In the genomic region with DNA sequence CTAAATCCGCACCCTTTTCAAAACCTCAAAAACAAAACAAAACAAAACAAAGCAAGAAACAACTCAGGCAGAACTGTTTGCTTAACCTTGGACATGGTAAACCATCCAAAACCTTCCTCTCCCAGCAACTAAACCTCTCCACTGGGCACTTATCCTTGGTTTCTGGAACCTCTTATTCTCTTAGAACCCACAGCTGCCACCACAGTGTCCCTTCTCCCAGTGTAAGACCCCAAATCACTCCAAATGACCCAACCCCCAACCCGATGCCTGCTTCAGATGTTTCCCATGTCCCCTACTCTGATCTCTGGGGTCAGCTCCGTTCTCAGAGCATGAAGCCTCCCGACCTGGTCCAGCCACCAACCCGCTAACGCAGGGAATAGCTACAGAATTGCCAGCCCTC, we compare ENCODE assay signal across 33 cellular contexts. TPM values are rescaled to one million over a fixed set of nuclear protein-coding genes. Genes with fewer than 3 reads are reported as not detected.
"Had no signal": no experiment of that assay in that cellular context is flagged by ENCODE, and none has a peak within 500 bp of the region (broad histone marks: within the 10 kb centered on the region; RNA-seq: fewer than 3 reads in every experiment).

No MANE protein-coding gene starts in this region.

- H3K9me3 ChIP-seq: esophagus muscularis mucosa, gastrocnemius medialis, heart left ventricle had no signal

- H3K27ac ChIP-seq: brain microvascular endothelial cell, coronary artery, dorsolateral prefrontal cortex, esophagus muscularis mucosa, foreskin keratinocyte, gastrocnemius medialis, heart left ventricle had no signal

- H3K36me3 ChIP-seq: brain microvascular endothelial cell, esophagus muscularis mucosa, gastrocnemius medialis, heart left ventricle had no signal

- H3K4me3 ChIP-seq: coronary artery, dorsolateral prefrontal cortex, esophagus muscularis mucosa, gastrocnemius medialis, heart left ventricle had no signal

- H3K4me1 ChIP-seq: esophagus muscularis mucosa, foreskin keratinocyte, gastrocnemius medialis, heart left ventricle had no signal

- DNase-seq: activated CD4-positive, alpha-beta memory T cell treated with anti-CD3 and anti-CD28 coated beads, Interleukin-2, amount 10 ng/mL, durations not matched to agents 7 days and 5 days; activated CD4-positive, alpha-beta T cell treated with anti-CD3 and anti-CD28 coated beads for 1 hour; activated CD4-positive, alpha-beta T cell treated with anti-CD3 and anti-CD28 coated beads for 4 hours; activated CD4-positive, alpha-beta T cell treated with anti-CD3 and anti-CD28 coated beads, Interleukin-2, amount 10 ng/mL, durations not matched to agents 7 days and 5 days; activated CD4-positive, alpha-beta T cell treated with anti-CD3 and anti-CD28 coated beads, Interleukin-2, amount 50 U/mL, for 4 hours; activated CD8-positive, alpha-beta memory T cell treated with anti-CD3 and anti-CD28 coated beads, Interleukin-2, amount 50 U/mL, for 48 hours; activated gamma-delta T cell; activated naive CD4-positive, alpha-beta T cell treated with anti-CD3 and anti-CD28 coated beads, Interleukin-2, amount 50 U/mL, for 16 hours; activated naive CD4-positive, alpha-beta T cell treated with Interleukin-2 at 50 U/mL for 16 hours; activated T-cell treated with anti-CD3 and anti-CD28 coated beads for 4 hours; activated T-cell treated with anti-CD3 and anti-CD28 coated beads, Interleukin-2, amount 50 U/mL, for 24 hours; activated T-cell treated with anti-CD3 and anti-CD28 coated beads, Interleukin-2, amount 50 U/mL, for 72 hours; amniotic stem cell; anterior cingulate cortex; brain microvascular endothelial cell; dorsolateral prefrontal cortex; effector CD4-positive, alpha-beta T cell; effector memory CD8-positive, alpha-beta T cell; erythroblast; foreskin keratinocyte; gastrocnemius medialis; glutamatergic neuron; heart left ventricle; T-helper 1 cell; T-helper 17 cell; T1000 had no signal

- H3K27me3 ChIP-seq: brain microvascular endothelial cell had no signal

RNA-seq across cellular contexts. Expression of a gene that starts 0.9 kb away (rescaled TPM):
- total RNA-seq: activated CD4-positive, alpha-beta T cell treated with anti-CD3 and anti-CD28 coated beads, Interleukin-2, amount 10 ng/mL, durations not matched to agents 7 days and 5 days; astrocyte; cardiac septum; esophagus muscularis mucosa; foreskin keratinocyte; gastrocnemius medialis; heart left ventricle; T-helper 17 cell; WTC11 had no signal

RNA-seq across cellular contexts. Expression of a gene that starts 19.5 kb away (rescaled TPM):
- total RNA-seq: activated CD4-positive, alpha-beta memory T cell treated with anti-CD3 and anti-CD28 coated beads, Interleukin-2, amount 10 ng/mL, durations not matched to agents 7 days and 5 days; activated CD4-positive, alpha-beta T cell treated with anti-CD3 and anti-CD28 coated beads, Interleukin-2, amount 10 ng/mL, durations not matched to agents 7 days and 5 days; activated T-cell treated with anti-CD3 and anti-CD28 coated beads, Interleukin-2, amount 50 U/mL, for 72 hours; astrocyte; bronchial epithelial cell; cardiac septum; cerebellum; esophagus muscularis mucosa; foreskin keratinocyte; gastrocnemius medialis; heart left ventricle; T-helper 17 cell had no signal

RNA-seq across cellular contexts. Expression of a gene that starts 37.0 kb away (rescaled TPM):
- total RNA-seq: activated CD4-positive, alpha-beta memory T cell treated with anti-CD3 and anti-CD28 coated beads, Interleukin-2, amount 10 ng/mL, durations not matched to agents 7 days and 5 days; activated CD4-positive, alpha-beta T cell treated with anti-CD3 and anti-CD28 coated beads, Interleukin-2, amount 10 ng/mL, durations not matched to agents 7 days and 5 days; activated T-cell treated with anti-CD3 and anti-CD28 coated beads, Interleukin-2, amount 50 U/mL, for 72 hours; astrocyte; bronchial epithelial cell; cardiac septum; esophagus muscularis mucosa; foreskin keratinocyte; gastrocnemius medialis; heart left ventricle; T-helper 17 cell had no signal

RNA-seq across cellular contexts. Expression of a gene that starts 40.8 kb away (rescaled TPM):
- total RNA-seq: activated CD4-positive, alpha-beta memory T cell treated with anti-CD3 and anti-CD28 coated beads, Interleukin-2, amount 10 ng/mL, durations not matched to agents 7 days and 5 days; activated CD4-positive, alpha-beta T cell treated with anti-CD3 and anti-CD28 coated beads, Interleukin-2, amount 10 ng/mL, durations not matched to agents 7 days and 5 days; activated T-cell treated with anti-CD3 and anti-CD28 coated beads, Interleukin-2, amount 50 U/mL, for 72 hours; astrocyte; bronchial epithelial cell; cardiac septum; cerebellum; dorsolateral prefrontal cortex; esophagus muscularis mucosa; foreskin keratinocyte; gastrocnemius medialis; heart left ventricle; T-helper 17 cell; WTC11 had no signal

RNA-seq across cellular contexts. Expression of a gene that starts 50.6 kb away (rescaled TPM):
- total RNA-seq: astrocyte, bronchial epithelial cell, cardiac septum, cerebellum, esophagus muscularis mucosa, T-helper 17 cell had no signal
